ENCODE assay signal across 10 cellular contexts in the genomic region with DNA sequence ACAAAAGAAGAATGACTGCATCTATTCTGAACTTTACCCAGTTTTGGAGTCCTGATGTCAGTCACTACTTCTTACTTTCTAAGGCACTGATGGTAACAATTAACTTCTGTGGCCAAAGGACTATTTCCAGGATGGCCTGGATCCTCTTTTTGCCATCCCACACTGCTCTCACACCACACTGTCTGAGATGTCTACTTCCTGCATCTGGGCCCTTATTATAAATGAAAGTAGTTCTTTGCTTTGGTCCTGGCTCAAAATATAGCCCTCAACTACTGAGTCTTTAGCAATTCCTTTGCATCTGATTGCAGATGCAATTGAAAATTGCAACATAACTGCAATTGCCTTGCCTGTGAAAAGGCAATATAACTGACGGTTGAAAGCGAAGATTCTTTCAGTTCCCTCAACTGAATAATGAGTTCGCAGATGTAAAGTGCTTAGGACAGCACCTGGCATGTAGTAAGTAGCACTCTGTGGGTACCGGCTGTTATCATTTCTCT. TPM values are rescaled to one million over a fixed set of nuclear protein-coding genes. Genes with fewer than 3 reads are reported as not detected.
DNase-seq lines count a peak whose midpoint lies in the region; ATAC-seq and TF ChIP-seq lines count a peak whose summit lies in the region.
"Had no signal": no experiment of that assay in that cellular context is flagged by ENCODE, and none has a peak within 500 bp of the region (broad histone marks: within the 10 kb centered on the region; RNA-seq: fewer than 3 reads in every experiment).

No MANE protein-coding gene starts in this region.

- DNase-seq in left lung = no peak
- DNase-seq in NCI-H1436 treated with DMSO at 0.1 percent for 48 hours (lab: John Stamatoyannopoulos, UW) = no peak
- DNase-seq in NCI-H510A (lab: John Stamatoyannopoulos, UW) = no peak
- no peak for DNase-seq in H4 (ENCODE audit: low spot score)
- no peak for DNase-seq in testis
- DNase-seq: left cardiac atrium, NCI-H2171 had no signal

- no peaks in the 10 kb centered on the region for H3K36me3 ChIP-seq in left lung
- no peaks in the 10 kb centered on the region for H3K36me3 ChIP-seq in testis (ENCODE audit: low read depth, missing control alignments)

- intact Hi-C loops in left lung (cut with DNase I) = no loop called here
- intact Hi-C loops in testis (cut with DNase I; ENCODE audit: low total_unique reads) = no loop called here

- WGBS in testis, 2 donors = 78 to 84% methylated on average over 4 of the region's 4 CpGs

- H3K4me3 ChIP-seq in left lung = no peak overlapping the region
- H3K4me3 ChIP-seq in testis = no peak overlapping the region

- H3K27ac ChIP-seq in left lung (peak overlapping the region in 1 of 2 donors; percentile 65), testis (no peak overlapping the region)

- H3K9me3 ChIP-seq in left lung (no peaks in the 10 kb centered on the region), testis (no peaks in the 10 kb centered on the region)

- peak; percentile 90 for ATAC-seq in GM18517 (IDR thresholded peaks at IDR 0.05; ENCODE audit: unreplicated experiment)
- ATAC-seq in GM21619 (IDR thresholded peaks at IDR 0.05; ENCODE audit: unreplicated experiment) = peak; percentile 91
- peak; percentile 88 for ATAC-seq in HG03469 (IDR thresholded peaks at IDR 0.05; ENCODE audit: unreplicated experiment)
- peak; percentile 53 for ATAC-seq in left lung

- H3K4me1 ChIP-seq in left lung = peaks cover 0 to 17% of the 10 kb centered on the region in 2 donors
- no peaks in the 10 kb centered on the region for H3K4me1 ChIP-seq in testis

- H3K27me3 ChIP-seq in left lung (no peaks in the 10 kb centered on the region), testis (no peaks in the 10 kb centered on the region)

- TF ChIP-seq POLR2A in testis (IDR thresholded peaks at IDR 0.05) = no peak

- no peak for TF ChIP-seq CTCF in left lung (IDR thresholded peaks at IDR 0.05)
- TF ChIP-seq CTCF in testis (IDR thresholded peaks at IDR 0.05) = no peak

RNA-seq across cellular contexts. Expression of gene COQ2, which starts 44.2 kb away (rescaled TPM):
- total RNA-seq in left lung = 10 to 100 TPM; 15.9 to 17.9 TPM
- total RNA-seq in H4 (2014; rRNA removed; shearing (Covaris generic)) = 23.9 and 39.4 TPM in 2 replicates
- 10 to 100 TPM; 18.8 to 19.4 TPM for total RNA-seq in testis
- 9.5 TPM for polyA plus RNA-seq in testis (ENCODE audit: insufficient read depth, low read depth, low replicate concordance)
